In genomic region chr3:51394541-51394940, GRCh38 we compare ENCODE assay signal across 3 cellular contexts.
TF ChIP-seq lines count a peak whose summit lies in the region.

No MANE protein-coding gene starts in this region.

TF ChIP-seq in IMR-90, 13 proteins besides CTCF, POLR2A, EP300 and RAD21:
- TF ChIP-seq RCOR1 (IDR thresholded peaks at IDR 0.05; ENCODE audit: insufficient replicate concordance, low read length) (no peak), MAFK (IDR thresholded peaks at IDR 0.05; ENCODE audit: low read depth, low read length) (peak; percentile 68)
TF ChIP-seq in IMR-90: peak in this region for 1.

TF ChIP-seq in GM12878, 131 proteins besides CTCF, POLR2A, EP300 and RAD21:
- no peak for TF ChIP-seq HCFC1 (IDR thresholded peaks at IDR 0.05; ENCODE audit: low read length)
- TF ChIP-seq RUNX3 (IDR thresholded peaks at IDR 0.05; ENCODE audit: low read length), result no peak
- no peak for TF ChIP-seq CHD2 (IDR thresholded peaks at IDR 0.05; ENCODE audit: borderline replicate concordance, low read depth, low read length)
- TF ChIP-seq FOXM1 (IDR thresholded peaks at IDR 0.05; ENCODE audit: low read depth, low read length), result no peak
- no peak for TF ChIP-seq NR2C1 (IDR thresholded peaks at IDR 0.05)
- no peak for TF ChIP-seq BCL11A (IDR thresholded peaks at IDR 0.05; ENCODE audit: low read depth, low read length)
- TF ChIP-seq STAT3 (IDR thresholded peaks at IDR 0.05; ENCODE audit: low read depth, low read length), result no peak
- no peak for TF ChIP-seq BACH1 (IDR thresholded peaks at IDR 0.05; ENCODE audit: borderline replicate concordance)
- TF ChIP-seq NFYA (IDR thresholded peaks at IDR 0.05; ENCODE audit: borderline replicate concordance, low read depth, low read length), result no peak

TF ChIP-seq in neural cell, 6 proteins besides CTCF, POLR2A, EP300 and RAD21:
- no peak for TF ChIP-seq POLR2AphosphoS5 (IDR thresholded peaks at IDR 0.05)
- TF ChIP-seq TAF1 (IDR thresholded peaks at IDR 0.05; ENCODE audit: low read depth), result no peak
- TF ChIP-seq EZH2 (IDR thresholded peaks at IDR 0.05; ENCODE audit: borderline replicate concordance, insufficient read depth, low read length, poor library complexity, severe bottlenecking), result no peak
- TF ChIP-seq REST (IDR thresholded peaks at IDR 0.05; ENCODE audit: borderline replicate concordance), result no peak
- TF ChIP-seq SMC3 (conservative IDR thresholded peaks at IDR 0.05; ENCODE audit: poor library complexity), result no peak
- no peak for TF ChIP-seq MXI1 (conservative IDR thresholded peaks at IDR 0.05; ENCODE audit: poor library complexity, severe bottlenecking)
